In the genomic region with DNA sequence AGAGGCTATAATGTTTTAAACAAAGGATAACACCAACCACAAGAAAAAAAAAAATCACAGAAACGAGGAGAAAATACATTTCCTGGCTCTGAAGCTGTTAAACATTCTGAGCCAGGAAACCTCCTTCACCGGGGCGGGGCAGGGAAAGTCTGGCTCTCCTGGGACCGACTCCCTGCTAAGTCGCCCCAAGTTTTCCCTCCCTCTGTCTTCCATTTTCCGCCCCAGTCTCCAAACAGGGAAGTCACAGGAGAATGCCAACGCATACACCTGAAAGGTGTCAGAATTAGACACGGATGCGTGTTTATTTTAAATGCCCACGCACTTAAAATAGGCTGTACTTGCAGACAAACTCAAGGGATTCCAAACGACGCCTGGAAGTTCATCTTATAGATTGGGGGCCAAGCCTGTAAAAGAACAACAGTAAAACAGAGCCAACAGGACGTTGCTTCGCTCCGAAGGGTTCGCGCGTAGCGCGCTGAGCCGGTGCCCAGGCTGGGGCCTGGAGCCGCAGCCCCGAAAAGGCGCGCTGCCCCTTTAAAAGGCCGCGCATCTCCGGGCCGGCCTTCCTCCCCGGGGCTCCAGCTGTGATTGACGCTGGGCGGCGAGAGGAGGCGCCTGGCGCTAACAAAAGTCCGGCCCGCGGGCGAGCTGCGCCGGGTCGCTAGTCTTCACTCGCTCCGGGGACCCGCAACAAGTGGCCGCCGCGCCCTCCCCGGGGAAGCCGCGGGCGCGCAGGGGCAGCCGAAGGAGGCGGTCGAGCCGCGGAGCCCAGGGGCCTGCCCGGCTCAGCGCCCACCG, we compare ENCODE assay signal across 1 cellular context.
TF ChIP-seq lines count a peak whose summit lies in the region.

Gene FBXL7 (plus strand): TSS at position 653 of the 798 bp plus-strand sequence.

TF ChIP-seq in GM23338, 12 proteins besides CTCF, POLR2A, EP300 and RAD21 (continued from another document):
- TF ChIP-seq ZNF462 (CRISPR knock-in tag; IDR thresholded peaks at IDR 0.05) (no peak), EZH2phosphoT487 (IDR thresholded peaks at IDR 0.05; ENCODE audit: unreplicated experiment) (no peak), EZH2 (IDR thresholded peaks at IDR 0.05; ENCODE audit: low read depth, unreplicated experiment) (no peak), ZNF114 (CRISPR knock-in tag; IDR thresholded peaks at IDR 0.05) (no peak), CREB1 (CRISPR knock-in tag; IDR thresholded peaks at IDR 0.05; ENCODE audit: low read depth) (peak; percentile 30; the same call in 1 of the 2 replicates), ZNF331 (CRISPR knock-in tag; IDR thresholded peaks at IDR 0.05; ENCODE audit: low read depth) (no peak), NANOG (IDR thresholded peaks at IDR 0.05; ENCODE audit: borderline replicate concordance) (no peak)
- TF ChIP-seq, protein P1, sequence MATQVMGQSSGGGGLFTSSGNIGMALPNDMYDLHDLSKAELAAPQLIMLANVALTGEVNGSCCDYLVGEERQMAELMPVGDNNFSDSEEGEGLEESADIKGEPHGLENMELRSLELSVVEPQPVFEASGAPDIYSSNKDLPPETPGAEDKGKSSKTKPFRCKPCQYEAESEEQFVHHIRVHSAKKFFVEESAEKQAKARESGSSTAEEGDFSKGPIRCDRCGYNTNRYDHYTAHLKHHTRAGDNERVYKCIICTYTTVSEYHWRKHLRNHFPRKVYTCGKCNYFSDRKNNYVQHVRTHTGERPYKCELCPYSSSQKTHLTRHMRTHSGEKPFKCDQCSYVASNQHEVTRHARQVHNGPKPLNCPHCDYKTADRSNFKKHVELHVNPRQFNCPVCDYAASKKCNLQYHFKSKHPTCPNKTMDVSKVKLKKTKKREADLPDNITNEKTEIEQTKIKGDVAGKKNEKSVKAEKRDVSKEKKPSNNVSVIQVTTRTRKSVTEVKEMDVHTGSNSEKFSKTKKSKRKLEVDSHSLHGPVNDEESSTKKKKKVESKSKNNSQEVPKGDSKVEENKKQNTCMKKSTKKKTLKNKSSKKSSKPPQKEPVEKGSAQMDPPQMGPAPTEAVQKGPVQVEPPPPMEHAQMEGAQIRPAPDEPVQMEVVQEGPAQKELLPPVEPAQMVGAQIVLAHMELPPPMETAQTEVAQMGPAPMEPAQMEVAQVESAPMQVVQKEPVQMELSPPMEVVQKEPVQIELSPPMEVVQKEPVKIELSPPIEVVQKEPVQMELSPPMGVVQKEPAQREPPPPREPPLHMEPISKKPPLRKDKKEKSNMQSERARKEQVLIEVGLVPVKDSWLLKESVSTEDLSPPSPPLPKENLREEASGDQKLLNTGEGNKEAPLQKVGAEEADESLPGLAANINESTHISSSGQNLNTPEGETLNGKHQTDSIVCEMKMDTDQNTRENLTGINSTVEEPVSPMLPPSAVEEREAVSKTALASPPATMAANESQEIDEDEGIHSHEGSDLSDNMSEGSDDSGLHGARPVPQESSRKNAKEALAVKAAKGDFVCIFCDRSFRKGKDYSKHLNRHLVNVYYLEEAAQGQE (IDR thresholded peaks at IDR 0.05; ENCODE audit: unreplicated experiment) = no peak
